ENCODE assay signal across 28 cellular contexts in genomic region chr11:125147280-125147679, GRCh38. TPM values are rescaled to one million over a fixed set of nuclear protein-coding genes. Genes with fewer than 3 reads are reported as not detected.
"Had no signal": no experiment of that assay in that cellular context is flagged by ENCODE, and none has a peak within 500 bp of the region (broad histone marks: within the 10 kb centered on the region; RNA-seq: fewer than 3 reads in every experiment).

No MANE protein-coding gene starts in this region.

- H3K36me3 Mint-ChIP-seq: naive thymus-derived CD8-positive, alpha-beta T cell; neural progenitor cell; stimulated activated effector memory CD8-positive, alpha-beta T cell treated with anti-CD3 and anti-CD28 coated beads, Interleukin-12 subunit alpha, Interleukin-12 subunit beta, amount 100 ng/mL, for 72 hours had no signal

- DNase-seq: heart right ventricle; kidney glomerular epithelial cell; left colon; left lung; mesendoderm; midbrain; mucosa of descending colon; naive thymus-derived CD8-positive, alpha-beta T cell; pancreas; right lobe of liver; stimulated activated CD4-positive, alpha-beta T cell treated with anti-CD3 and anti-CD28 coated beads, Interleukin-12 subunit alpha, Interleukin-12 subunit beta, amount 100 ng/mL, for 4 hours; stimulated activated CD4-positive, alpha-beta T cell treated with anti-CD3 and anti-CD28 coated beads, Interleukin-15, amount 100 ng/mL, for 24 hours; stimulated activated CD4-positive, alpha-beta T cell treated with anti-CD3 and anti-CD28 coated beads, Interleukin-2, amount 100 ng/mL, for 24 hours; stimulated activated CD4-positive, alpha-beta T cell treated with anti-CD3 and anti-CD28 coated beads, Interleukin-4, amount 100 ng/mL, for 1 hour; stimulated activated naive CD4-positive, alpha-beta T cell; tibial artery; trophoblast cell; upper lobe of right lung had no signal

- H3K27ac Mint-ChIP-seq: nephron; neural progenitor cell; stimulated activated effector memory CD8-positive, alpha-beta T cell treated with anti-CD3 and anti-CD28 coated beads, Interleukin-12 subunit alpha, Interleukin-12 subunit beta, amount 100 ng/mL, for 72 hours; stimulated activated naive CD8-positive, alpha-beta T cell treated with anti-CD3 and anti-CD28 coated beads, Interleukin-15, Interleukin-2, amounts not matched to agents 100 ng/mL and 50 ng/mL, for 24 hours had no signal

- H3K4me3 Mint-ChIP-seq: naive thymus-derived CD8-positive, alpha-beta T cell; nephron; neural progenitor cell; stimulated activated effector memory CD8-positive, alpha-beta T cell treated with anti-CD3 and anti-CD28 coated beads, Interleukin-12 subunit alpha, Interleukin-12 subunit beta, amount 100 ng/mL, for 72 hours; stimulated activated naive CD8-positive, alpha-beta T cell treated with anti-CD3 and anti-CD28 coated beads, Interleukin-15, Interleukin-2, amounts not matched to agents 100 ng/mL and 50 ng/mL, for 24 hours had no signal

- H3K9me3 Mint-ChIP-seq: naive thymus-derived CD8-positive, alpha-beta T cell; nephron; stimulated activated effector memory CD8-positive, alpha-beta T cell treated with anti-CD3 and anti-CD28 coated beads, Interleukin-12 subunit alpha, Interleukin-12 subunit beta, amount 100 ng/mL, for 72 hours; stimulated activated naive CD8-positive, alpha-beta T cell treated with anti-CD3 and anti-CD28 coated beads, Interleukin-15, Interleukin-2, amounts not matched to agents 100 ng/mL and 50 ng/mL, for 24 hours had no signal

- H3K27me3 ChIP-seq: hepatocyte, neural progenitor cell, pancreas, right lobe of liver had no signal

- H3K36me3 ChIP-seq: heart right ventricle, left lung, neural progenitor cell, pancreas, prostate gland, right lobe of liver, suprapubic skin, thoracic aorta, tibial artery, upper lobe of right lung had no signal

- H3K4me1 ChIP-seq: heart right ventricle, left lung, neural progenitor cell, pancreas, prostate gland, right lobe of liver, suprapubic skin, tibial artery, upper lobe of right lung had no signal

- H3K9ac ChIP-seq: neural progenitor cell had no signal

- H3K4me1 Mint-ChIP-seq: naive thymus-derived CD8-positive, alpha-beta T cell; stimulated activated effector memory CD8-positive, alpha-beta T cell treated with anti-CD3 and anti-CD28 coated beads, Interleukin-12 subunit alpha, Interleukin-12 subunit beta, amount 100 ng/mL, for 72 hours had no signal

- H2AFZ ChIP-seq: hepatocyte, neural progenitor cell had no signal

- H3K9me3 ChIP-seq: heart right ventricle, left lung, mucosa of descending colon, pancreas, prostate gland, right lobe of liver, suprapubic skin, thoracic aorta, tibial artery, upper lobe of right lung had no signal

- H3K27ac ChIP-seq: heart right ventricle, hepatocyte, left lung, neural progenitor cell, pancreas, prostate gland, right lobe of liver, skin epidermis, suprapubic skin, thoracic aorta, tibial artery, upper lobe of right lung had no signal

- ATAC-seq: left colon; left lung; mucosa of descending colon; naive thymus-derived CD8-positive, alpha-beta T cell; pancreas; right lobe of liver; stimulated activated effector memory CD8-positive, alpha-beta T cell treated with anti-CD3 and anti-CD28 coated beads, Interleukin-12 subunit alpha, Interleukin-12 subunit beta, amount 100 ng/mL, for 72 hours; upper lobe of right lung had no signal

- H3K4me2 ChIP-seq: hepatocyte, neural progenitor cell had no signal

- H3K79me2 ChIP-seq: hepatocyte had no signal

- H3K4me3 ChIP-seq: heart right ventricle, hepatocyte, left lung, lung, mucosa of descending colon, neural progenitor cell, pancreas, prostate gland, right lobe of liver, skin epidermis, suprapubic skin, thoracic aorta, tibial artery, upper lobe of right lung had no signal

RNA-seq across cellular contexts. Expression of gene PKNOX2, which starts 17.3 kb away (rescaled TPM):
- total RNA-seq: naive thymus-derived CD8-positive, alpha-beta T cell had no signal
- polyA plus RNA-seq: naive thymus-derived CD8-positive, alpha-beta T cell had no signal
